21 cellular contexts compared by ENCODE assay signal in the genomic region with DNA sequence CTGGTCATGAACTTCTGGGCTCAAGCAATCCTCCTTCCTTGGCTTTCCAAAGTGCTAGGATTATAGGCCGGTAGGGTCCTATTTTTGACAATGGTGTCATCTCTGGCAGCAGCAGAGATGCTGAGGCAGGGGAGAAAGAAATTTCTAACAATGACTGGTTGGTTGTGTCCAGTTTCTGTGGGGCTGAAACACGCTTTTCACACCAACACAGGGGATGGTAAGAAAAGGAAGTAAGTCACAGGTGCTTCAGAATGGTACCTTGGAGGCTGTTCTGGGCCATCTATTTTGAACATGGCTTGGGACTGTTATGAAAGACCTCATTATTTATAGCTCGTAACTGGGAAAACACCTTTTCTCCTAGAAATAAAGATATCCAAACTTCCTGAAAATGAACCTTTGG.
DNase-seq lines count a peak whose midpoint lies in the region; ATAC-seq and TF ChIP-seq lines count a peak whose summit lies in the region.
"Had no signal": no experiment of that assay in that cellular context is flagged by ENCODE, and none has a peak within 500 bp of the region (broad histone marks: within the 10 kb centered on the region; RNA-seq: fewer than 3 reads in every experiment).

No MANE protein-coding gene starts in this region.

- no peaks in the 10 kb centered on the region for H3K9me3 Mint-ChIP-seq in activated T-cell treated with anti-CD3 and anti-CD28 coated beads, Interleukin-2, amount 50 U/mL, for 24 hours
- no peaks in the 10 kb centered on the region for H3K9me3 Mint-ChIP-seq in CD8-positive, alpha-beta T cell
- peaks cover 0 to 6% of the 10 kb centered on the region in 2 donors for H3K9me3 Mint-ChIP-seq in activated naive CD4-positive, alpha-beta T cell treated with anti-CD3 and anti-CD28 coated beads, Interleukin-2, amount 50 U/mL, for 72 hours
- peaks cover 0 to 4% (median 0%) of the 10 kb centered on the region in 11 donors for H3K9me3 Mint-ChIP-seq in naive thymus-derived CD4-positive, alpha-beta T cell
- H3K9me3 Mint-ChIP-seq: CD8-positive, alpha-beta memory T cell had no signal

- H3K4me1 Mint-ChIP-seq in activated T-cell treated with anti-CD3 and anti-CD28 coated beads, Interleukin-2, amount 50 U/mL, for 24 hours (ENCODE audit: low read depth): peaks cover 64% of the 10 kb centered on the region
- H3K4me1 Mint-ChIP-seq in CD8-positive, alpha-beta T cell (ENCODE audit: low read depth): peaks cover 36% of the 10 kb centered on the region
- H3K4me1 Mint-ChIP-seq in naive thymus-derived CD4-positive, alpha-beta T cell: peaks cover 10 to 64% (median 52%) of the 10 kb centered on the region in 7 donors

- no peak overlapping the region for H3K23ac ChIP-seq in trophoblast cell (ENCODE audit: low read length)

- no peaks in the 10 kb centered on the region for H3K9me3 ChIP-seq in CD8-positive, alpha-beta T cell (ENCODE audit: low read length)
- no peaks in the 10 kb centered on the region for H3K9me3 ChIP-seq in naive thymus-derived CD4-positive, alpha-beta T cell (ENCODE audit: control insufficient read depth in 2 of 3, low read length in 3 of 3)
- no peaks in the 10 kb centered on the region for H3K9me3 ChIP-seq in trophoblast cell (ENCODE audit: insufficient read depth, low read depth, low read length)
- H3K9me3 ChIP-seq: A549, BLaER1, Peyer's patch had no signal

- no peak overlapping the region for H3K4ac ChIP-seq in trophoblast cell (ENCODE audit: low read depth, low read length)

- H3K4me2 ChIP-seq in trophoblast cell (ENCODE audit: low read length): no peak overlapping the region
- H3K4me2 ChIP-seq: A549, BLaER1 had no signal

- no peaks in the 10 kb centered on the region for H3K27me3 Mint-ChIP-seq in activated T-cell treated with anti-CD3 and anti-CD28 coated beads, Interleukin-2, amount 50 U/mL, for 24 hours
- no peaks in the 10 kb centered on the region for H3K27me3 Mint-ChIP-seq in CD8-positive, alpha-beta T cell (ENCODE audit: low read depth)
- no peaks in the 10 kb centered on the region for H3K27me3 Mint-ChIP-seq in naive thymus-derived CD4-positive, alpha-beta T cell

- no peak overlapping the region for H4K91ac ChIP-seq in trophoblast cell (ENCODE audit: low read depth, low read length)

- no peak overlapping the region for H2BK12ac ChIP-seq in trophoblast cell (ENCODE audit: low read length)

- no peaks in the 10 kb centered on the region for H3K27me3 ChIP-seq in CD8-positive, alpha-beta T cell (ENCODE audit: insufficient read depth, low read length)
- H3K27me3 ChIP-seq in naive thymus-derived CD4-positive, alpha-beta T cell (ENCODE audit: control insufficient read depth in 2 of 2, insufficient read depth in 2 of 2, low read length in 2 of 2): no peaks in the 10 kb centered on the region
- no peaks in the 10 kb centered on the region for H3K27me3 ChIP-seq in trophoblast cell (ENCODE audit: insufficient read depth, low read length)
- H3K27me3 ChIP-seq: BLaER1, Peyer's patch had no signal

- ATAC-seq in CD8-positive, alpha-beta T cell: no peak
- ATAC-seq in activated naive CD4-positive, alpha-beta T cell treated with anti-CD3 and anti-CD28 coated beads, Interleukin-2, amount 50 U/mL, for 72 hours: peak in 1 of 2 donors; percentile 26
- ATAC-seq in naive thymus-derived CD4-positive, alpha-beta T cell: no peak
- ATAC-seq in HG02642 (IDR thresholded peaks at IDR 0.05; ENCODE audit: poor library complexity, unreplicated experiment): no peak
- ATAC-seq: A549, HCT116, Right ventricle myocardium inferior had no signal

- peaks cover 67% of the 10 kb centered on the region for H3K36me3 Mint-ChIP-seq in activated T-cell treated with anti-CD3 and anti-CD28 coated beads, Interleukin-2, amount 50 U/mL, for 24 hours (ENCODE audit: low read depth)
- peaks cover 48% of the 10 kb centered on the region for H3K36me3 Mint-ChIP-seq in CD8-positive, alpha-beta T cell
- peaks cover 22 to 49% of the 10 kb centered on the region in 2 donors for H3K36me3 Mint-ChIP-seq in activated naive CD4-positive, alpha-beta T cell treated with anti-CD3 and anti-CD28 coated beads, Interleukin-2, amount 50 U/mL, for 72 hours
- H3K36me3 Mint-ChIP-seq in naive thymus-derived CD4-positive, alpha-beta T cell: peaks cover 10 to 45% (median 19%) of the 10 kb centered on the region in 5 donors

- H4K8ac ChIP-seq in trophoblast cell (ENCODE audit: low read depth, low read length): no peak overlapping the region

- peaks cover 13% of the 10 kb centered on the region for H3K4me1 ChIP-seq in CD8-positive, alpha-beta T cell (ENCODE audit: insufficient read depth, low read length)
- peaks cover 0 to 11% of the 10 kb centered on the region in 2 donors for H3K4me1 ChIP-seq in naive thymus-derived CD4-positive, alpha-beta T cell (ENCODE audit: control insufficient read depth in 2 of 2, insufficient read depth in 2 of 2, low read length in 2 of 2)
- H3K4me1 ChIP-seq in trophoblast cell (ENCODE audit: control insufficient read depth in 1 of 2, insufficient read depth in 2 of 2, low read length in 2 of 2): peaks cover 4 to 12% of the 10 kb centered on the region in 2 experiments
- H3K4me1 ChIP-seq: A549, BLaER1, Peyer's patch had no signal

- no peak overlapping the region for H4K12ac ChIP-seq in trophoblast cell (ENCODE audit: low read depth, low read length)

- WGBS in trophoblast cell (ENCODE audit: extremely low coverage, insufficient coverage, insufficient read length): no CpG with 5 or more reads among the region's 3 CpGs

- no peak for TF ChIP-seq CTCF in CD8-positive, alpha-beta T cell (IDR thresholded peaks at IDR 0.05)

- no peak overlapping the region for H2AK5ac ChIP-seq in trophoblast cell (ENCODE audit: low read length)

- no peak overlapping the region for H3K9ac ChIP-seq in trophoblast cell (ENCODE audit: low read length)
- H3K9ac ChIP-seq: BLaER1 had no signal

- no peak overlapping the region for H3K4me3 Mint-ChIP-seq in activated T-cell treated with anti-CD3 and anti-CD28 coated beads, Interleukin-2, amount 50 U/mL, for 24 hours
- no peak overlapping the region for H3K4me3 Mint-ChIP-seq in CD8-positive, alpha-beta T cell
- no peak overlapping the region for H3K4me3 Mint-ChIP-seq in naive thymus-derived CD4-positive, alpha-beta T cell
- H3K4me3 Mint-ChIP-seq: CD8-positive, alpha-beta memory T cell had no signal

- H3K27ac ChIP-seq in CD8-positive, alpha-beta T cell (ENCODE audit: low read depth, low read length): no peak overlapping the region
- no peak overlapping the region for H3K27ac ChIP-seq in naive thymus-derived CD4-positive, alpha-beta T cell (ENCODE audit: low read depth, low read length)
- no peak overlapping the region for H3K27ac ChIP-seq in trophoblast cell (ENCODE audit: low read depth, low read length)
- H3K27ac ChIP-seq: A549, BLaER1, Peyer's patch had no signal

- no peak overlapping the region for H3K14ac ChIP-seq in trophoblast cell (ENCODE audit: low read length)

- no peak overlapping the region for H3K18ac ChIP-seq in trophoblast cell (ENCODE audit: low read length)

- POLR2A ChIA-PET in CD8-positive, alpha-beta T cell (lab: Charles Lee): interaction anchor here (0.5 kb wide), 1 partner anchor 19 kb away, joined by 3 read pairs; no protein-coding TSS in a partner anchor
- POLR2A ChIA-PET in naive thymus-derived CD4-positive, alpha-beta T cell (lab: Charles Lee): interaction anchor here (1.0 kb wide), 1 partner anchor 11 kb away, joined by 3 read pairs; no protein-coding TSS in a partner anchor

- H2BK5ac ChIP-seq in trophoblast cell (ENCODE audit: low read depth, low read length, poor library complexity): no peak overlapping the region

- peaks cover 12% of the 10 kb centered on the region for H3K79me1 ChIP-seq in trophoblast cell (ENCODE audit: low read length)

- H3K36me3 ChIP-seq in CD8-positive, alpha-beta T cell (ENCODE audit: insufficient read depth, low read length): peaks cover 4% of the 10 kb centered on the region
- peaks cover 0 to 28% (median 0%) of the 10 kb centered on the region in 3 experiments for H3K36me3 ChIP-seq in naive thymus-derived CD4-positive, alpha-beta T cell (ENCODE audit: control insufficient read depth in 2 of 3, insufficient read depth in 3 of 3, low read length in 3 of 3)
- no peaks in the 10 kb centered on the region for H3K36me3 ChIP-seq in trophoblast cell (ENCODE audit: control insufficient read depth in 1 of 2, insufficient read depth in 2 of 2, low read length in 2 of 2)
- H3K36me3 ChIP-seq: Peyer's patch had no signal

- no peak for DNase-seq in activated T-cell treated with anti-CD3 and anti-CD28 coated beads, Interleukin-2, amount 50 U/mL, for 24 hours
- no peak for DNase-seq in activated T-cell treated with anti-CD3 and anti-CD28 coated beads, Interleukin-2, amount 50 U/mL, for 48 hours
- DNase-seq in CD8-positive, alpha-beta T cell: no peak
- no peak for DNase-seq in activated naive CD4-positive, alpha-beta T cell treated with anti-CD3 and anti-CD28 coated beads, Interleukin-2, amount 50 U/mL, for 72 hours (ENCODE audit: low spot score in 2 of 2)
- no peak for DNase-seq in naive thymus-derived CD4-positive, alpha-beta T cell
- DNase-seq in RPMI8226 (no peak), trophoblast cell (no peak)
- DNase-seq: CD8-positive, alpha-beta memory T cell; DMS53; EL; GOT3; MM.1S; NCI-H1092; NCI-H146; NCI-H2029 treated with DMSO at 0.1 percent for 48 hours; Peyer's patch had no signal

- no peak overlapping the region for H3K4me3 ChIP-seq in CD8-positive, alpha-beta T cell (ENCODE audit: low read depth, low read length)
- no peak overlapping the region for H3K4me3 ChIP-seq in naive thymus-derived CD4-positive, alpha-beta T cell (ENCODE audit: low read length)
- H3K4me3 ChIP-seq in trophoblast cell (ENCODE audit: low read depth, low read length): no peak overlapping the region
- H3K4me3 ChIP-seq: A549, BLaER1, Peyer's patch had no signal

- H3K27ac Mint-ChIP-seq in activated T-cell treated with anti-CD3 and anti-CD28 coated beads, Interleukin-2, amount 50 U/mL, for 24 hours: peak overlapping the region; percentile 74
- peak overlapping the region; percentile 42 for H3K27ac Mint-ChIP-seq in CD8-positive, alpha-beta T cell
- peak overlapping the region; percentile 70 to 80 for H3K27ac Mint-ChIP-seq in activated naive CD4-positive, alpha-beta T cell treated with anti-CD3 and anti-CD28 coated beads, Interleukin-2, amount 50 U/mL, for 72 hours
- peak overlapping the region in 7 of 9 donors; percentile 64 to 90 (median 81) for H3K27ac Mint-ChIP-seq in naive thymus-derived CD4-positive, alpha-beta T cell

- H2BK120ac ChIP-seq in trophoblast cell (ENCODE audit: insufficient read depth, low read length, poor library complexity): no peak overlapping the region

- CTCF ChIA-PET in CD8-positive, alpha-beta T cell (lab: Charles Lee): interaction anchor here (1.0 to 1.3 kb wide), 3 partner anchors 9 to 26 kb away, joined by 3 to 4 read pairs (median 3); no protein-coding TSS in a partner anchor
- CTCF ChIA-PET in naive thymus-derived CD4-positive, alpha-beta T cell (lab: Charles Lee): no interaction called here

- H2AFZ ChIP-seq in trophoblast cell (ENCODE audit: insufficient read depth, low read length, poor library complexity): no peak overlapping the region

- peaks cover 2% of the 10 kb centered on the region for H3K79me2 ChIP-seq in trophoblast cell (ENCODE audit: control insufficient read depth, insufficient read depth, low read length, poor library complexity)

- intact Hi-C loops in CD8-positive, alpha-beta T cell (cut with DNase I, micrococcal nuclease): no loop called here
- intact Hi-C loops in naive thymus-derived CD4-positive, alpha-beta T cell (cut with micrococcal nuclease): no loop called here
